ENCODE assay signal across 8 cellular contexts in the genomic region with DNA sequence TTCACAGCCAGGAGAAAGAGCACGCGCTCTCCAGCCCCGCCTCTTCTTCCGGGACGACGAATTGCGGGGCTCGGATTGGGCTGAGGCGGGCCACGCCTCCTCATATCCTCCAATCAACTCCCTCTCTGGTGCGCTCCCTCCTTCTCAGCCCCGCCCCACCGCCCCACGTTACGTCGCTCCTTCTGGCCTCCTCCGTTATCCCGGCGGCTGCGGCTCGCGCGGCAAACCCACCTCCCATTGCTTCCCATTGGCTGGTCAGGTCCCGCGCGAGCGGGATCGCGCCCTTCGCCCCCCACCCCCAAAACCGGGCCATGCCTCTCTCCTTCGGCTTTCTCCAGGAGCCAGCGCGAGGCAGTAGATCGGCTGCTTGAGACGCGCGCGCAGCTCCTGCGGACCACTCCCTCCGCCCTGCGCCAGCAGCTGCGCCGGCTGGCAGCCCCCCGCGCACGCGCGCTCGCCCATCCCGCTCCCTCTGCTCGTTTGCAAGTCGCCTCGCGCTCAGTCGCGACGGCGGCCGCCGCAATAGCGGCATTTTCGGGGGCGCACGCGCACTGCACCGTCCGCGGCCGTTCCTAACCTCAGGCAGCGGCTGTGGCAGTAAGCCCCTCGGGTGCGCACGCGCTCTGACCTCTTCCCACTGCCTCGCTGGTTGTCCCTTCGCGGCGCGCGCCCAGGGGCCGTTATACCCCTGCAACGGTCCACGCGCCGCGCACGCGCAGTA. TPM values are rescaled to one million over a fixed set of nuclear protein-coding genes. Genes with fewer than 3 reads are reported as not detected.
A peak's percentile ranks its signal among the peaks of the same experiment; 100 is the strongest.
DNase-seq lines count a peak whose midpoint lies in the region; ATAC-seq and TF ChIP-seq lines count a peak whose summit lies in the region.

No MANE protein-coding gene starts in this region.

- peak overlapping the region; percentile 83 for H3K4me3 ChIP-seq in SK-N-MC
- peak overlapping the region; percentile 93 for H3K4me3 ChIP-seq in osteoblast (ENCODE audit: insufficient read depth, low read length)
- H3K4me3 ChIP-seq in thoracic aorta = peak overlapping the region; percentile 97

- peak overlapping the region; percentile 91 for H3K9ac ChIP-seq in SK-N-MC (ENCODE audit: insufficient read length)

- no peaks in the 10 kb centered on the region for H3K9me3 ChIP-seq in SK-N-MC (ENCODE audit: low read depth, low read length)
- H3K9me3 ChIP-seq in osteoblast (ENCODE audit: low read depth, low read length) = no peaks in the 10 kb centered on the region
- H3K9me3 ChIP-seq in thoracic aorta = no peaks in the 10 kb centered on the region

- DNase-seq in GM04503 (ENCODE audit: low read depth) (peak; percentile 87), NCI-H1048 (lab: John Stamatoyannopoulos, UW) (peak; percentile 95), SK-N-MC (ENCODE audit: low read depth, low spot score) (peak; percentile 93), globus pallidus (ENCODE audit: low spot score) (peak; percentile 99), osteoblast (ENCODE audit: insufficient read length, low spot score, missing footprints) (peak; percentile 98), thoracic aorta (ENCODE audit: low spot score) (peak; percentile 93)

- peak; percentile 68 for ATAC-seq in HG02588 (IDR thresholded peaks at IDR 0.05; ENCODE audit: unreplicated experiment)
- ATAC-seq in thoracic aorta (ENCODE audit: insufficient number of reproducible peaks, low FRiP score, low read depth) = peak; percentile 84

- no peaks in the 10 kb centered on the region for H3K36me3 Mint-ChIP-seq in activated naive CD4-positive, alpha-beta T cell treated with anti-CD3 and anti-CD28 coated beads, Interleukin-2, amount 50 U/mL, for 24 hours

- peaks cover 44% of the 10 kb centered on the region for H3K79me2 ChIP-seq in osteoblast (ENCODE audit: insufficient read depth, low read length)

- H3K27me3 ChIP-seq in osteoblast (ENCODE audit: insufficient read depth, low read length) = no peaks in the 10 kb centered on the region
- no peaks in the 10 kb centered on the region for H3K27me3 ChIP-seq in thoracic aorta (replicated peaks; ENCODE audit: insufficient read depth)

- peak overlapping the region; percentile 88 for H3K4me2 ChIP-seq in osteoblast (ENCODE audit: insufficient read depth, low read length)

- H3K27ac Mint-ChIP-seq in activated naive CD4-positive, alpha-beta T cell treated with anti-CD3 and anti-CD28 coated beads, Interleukin-2, amount 50 U/mL, for 24 hours = peak overlapping the region; percentile 96

- peak overlapping the region; percentile 88 for H3K4me3 Mint-ChIP-seq in activated naive CD4-positive, alpha-beta T cell treated with anti-CD3 and anti-CD28 coated beads, Interleukin-2, amount 50 U/mL, for 24 hours

- H2AFZ ChIP-seq in osteoblast (ENCODE audit: low read length) = peak overlapping the region; percentile 83

- TF ChIP-seq CTCF in osteoblast (IDR thresholded peaks at IDR 0.05; ENCODE audit: extremely low read depth, low read depth, low read length) (no peak), thoracic aorta (IDR thresholded peaks at IDR 0.05) (no peak)

- peaks cover 15% of the 10 kb centered on the region for H3K4me1 Mint-ChIP-seq in activated naive CD4-positive, alpha-beta T cell treated with anti-CD3 and anti-CD28 coated beads, Interleukin-2, amount 50 U/mL, for 24 hours

- peak overlapping the region; percentile 98 for H3K27ac ChIP-seq in SK-N-MC
- H3K27ac ChIP-seq in osteoblast (ENCODE audit: low read depth, low read length) = peak overlapping the region; percentile 91
- peak overlapping the region; percentile 98 to 99 for H3K27ac ChIP-seq in thoracic aorta

- H3K4me1 ChIP-seq in osteoblast (ENCODE audit: insufficient read depth, low read length) (peaks cover 45% of the 10 kb centered on the region), thoracic aorta (ENCODE audit: control insufficient read depth in 1 of 2, low read depth in 2 of 2) (peaks cover 42 to 50% of the 10 kb centered on the region in 2 donors)

- H3K36me3 ChIP-seq in SK-N-MC (ENCODE audit: insufficient read depth, low read length) (peaks cover 1% of the 10 kb centered on the region; the same call in 1 of the 2 replicates), osteoblast (ENCODE audit: insufficient read depth, low read length) (peaks cover under 1% of the 10 kb centered on the region), thoracic aorta (no peaks in the 10 kb centered on the region)

- H4K20me1 ChIP-seq in osteoblast (ENCODE audit: insufficient read depth, low read length) = peaks cover 33% of the 10 kb centered on the region

- no peaks in the 10 kb centered on the region for H3K27me3 Mint-ChIP-seq in activated naive CD4-positive, alpha-beta T cell treated with anti-CD3 and anti-CD28 coated beads, Interleukin-2, amount 50 U/mL, for 24 hours

- no peaks in the 10 kb centered on the region for H3K9me3 Mint-ChIP-seq in activated naive CD4-positive, alpha-beta T cell treated with anti-CD3 and anti-CD28 coated beads, Interleukin-2, amount 50 U/mL, for 24 hours

RNA-seq across cellular contexts. Expression of gene ARHGAP35, which starts 0.5 kb away (rescaled TPM):
- total RNA-seq in osteoblast (76.0 and 82.2 TPM in 2 replicates), thoracic aorta (10 to 100 TPM; 42.9 to 51.1 TPM)

RNA-seq across cellular contexts. Expression of gene AP2S1, which starts 9.6 kb away (rescaled TPM):
- total RNA-seq in osteoblast (117 and 136 TPM in 2 replicates), thoracic aorta (10 to 100 TPM; 76.5 to 93.8 TPM)

Comparison
In these comparisons a context has a peak if more than half of its experiments do, and no peak if none do; other contexts are left out.
1. Peak in every context shown above with its lines: DNase-seq, ATAC-seq, H3K4me3 ChIP-seq and H3K27ac ChIP-seq.